9 cellular contexts compared by ENCODE assay signal in genomic region chr1:201714542-201715276, GRCh38.
DNase-seq lines count a peak whose midpoint lies in the region; ATAC-seq and TF ChIP-seq lines count a peak whose summit lies in the region.
"Had no signal": no experiment of that assay in that cellular context is flagged by ENCODE, and none has a peak within 500 bp of the region (broad histone marks: within the 10 kb centered on the region; RNA-seq: fewer than 3 reads in every experiment).

No MANE protein-coding gene starts in this region.

- H3K9me3 ChIP-seq in body of pancreas (no peaks in the 10 kb centered on the region), thyroid gland (no peaks in the 10 kb centered on the region)

- peak; percentile 78 for DNase-seq in 8988T
- peak; percentile 94 for DNase-seq in LoVo (ENCODE audit: low spot score)
- DNase-seq in body of pancreas, result peak; percentile 51 to 92 (median 73)
- peak; percentile 100 for DNase-seq in kidney epithelial cell (ENCODE audit: low read depth)
- DNase-seq in thyroid gland, result peak; percentile 57 to 60
- no peak for DNase-seq in NCI-H1930 (lab: John Stamatoyannopoulos, UW)
- DNase-seq: DND-41 had no signal

- intact Hi-C loops in body of pancreas (cut with DNase I), result no loop called here
- intact Hi-C loops in thyroid gland (cut with DNase I), result no loop called here

- peaks cover 44% of the 10 kb centered on the region for H3K4me1 ChIP-seq in body of pancreas
- peaks cover 8 to 76% of the 10 kb centered on the region in 2 donors for H3K4me1 ChIP-seq in thyroid gland

- no peaks in the 10 kb centered on the region for H3K36me3 ChIP-seq in body of pancreas (replicated peaks in 1 of 2; ENCODE audit: insufficient read depth in 1 of 2, low read depth in 2 of 2)
- no peaks in the 10 kb centered on the region for H3K36me3 ChIP-seq in kidney epithelial cell (ENCODE audit: control insufficient read depth, insufficient read depth, low read length)
- no peaks in the 10 kb centered on the region for H3K36me3 ChIP-seq in thyroid gland

- H3K27ac ChIP-seq in body of pancreas (peak overlapping the region; percentile 71 to 91 (median 90)), thyroid gland (peak overlapping the region; percentile 76 to 83 (median 78))

- no peak for TF ChIP-seq CTCF in body of pancreas (IDR thresholded peaks at IDR 0.05)
- TF ChIP-seq CTCF in kidney epithelial cell (IDR thresholded peaks at IDR 0.05; ENCODE audit: insufficient read depth, low read length, poor library complexity, severe bottlenecking), result no peak
- TF ChIP-seq CTCF in thyroid gland (IDR thresholded peaks at IDR 0.05), result no peak

- ATAC-seq in body of pancreas (peak; percentile 48), GM18517 (IDR thresholded peaks at IDR 0.05; ENCODE audit: unreplicated experiment) (no peak), GM18868 (IDR thresholded peaks at IDR 0.05; ENCODE audit: unreplicated experiment) (no peak)

- H3K27me3 ChIP-seq in body of pancreas (no peaks in the 10 kb centered on the region), kidney epithelial cell (ENCODE audit: control insufficient read depth, insufficient read depth, low read length) (no peaks in the 10 kb centered on the region), thyroid gland (no peaks in the 10 kb centered on the region)

- TF ChIP-seq POLR2A in body of pancreas (IDR thresholded peaks at IDR 0.05) (peak in 2 of 3 donors; percentile 31 to 39), thyroid gland (IDR thresholded peaks at IDR 0.05) (no peak)

- H3K4me3 ChIP-seq in body of pancreas (no peak overlapping the region), kidney epithelial cell (ENCODE audit: low read depth, low read length) (no peak overlapping the region), thyroid gland (replicated peaks in 1 of 3) (no peak overlapping the region)

- 59 to 65% methylated on average over 6 to 7 of the region's 7 CpGs for WGBS in body of pancreas, 2 donors
- 58 to 74% methylated on average over 5 to 7 of the region's 7 CpGs for WGBS in thyroid gland, 2 donors

Comparison
In these comparisons a context has a peak if more than half of its experiments do, and no peak if none do; other contexts are left out.
1. DNase-seq: peak in 8988T (single experiment), LoVo (single experiment), body of pancreas (4 of 4), kidney epithelial cell (single experiment) and thyroid gland (2 of 2); none in NCI-H1930 (0 of 2).
2. POLR2A ChIP-seq: peak in body of pancreas (2 of 3); none in thyroid gland (0 of 2).